8 cellular contexts compared by ENCODE assay signal in the genomic region with DNA sequence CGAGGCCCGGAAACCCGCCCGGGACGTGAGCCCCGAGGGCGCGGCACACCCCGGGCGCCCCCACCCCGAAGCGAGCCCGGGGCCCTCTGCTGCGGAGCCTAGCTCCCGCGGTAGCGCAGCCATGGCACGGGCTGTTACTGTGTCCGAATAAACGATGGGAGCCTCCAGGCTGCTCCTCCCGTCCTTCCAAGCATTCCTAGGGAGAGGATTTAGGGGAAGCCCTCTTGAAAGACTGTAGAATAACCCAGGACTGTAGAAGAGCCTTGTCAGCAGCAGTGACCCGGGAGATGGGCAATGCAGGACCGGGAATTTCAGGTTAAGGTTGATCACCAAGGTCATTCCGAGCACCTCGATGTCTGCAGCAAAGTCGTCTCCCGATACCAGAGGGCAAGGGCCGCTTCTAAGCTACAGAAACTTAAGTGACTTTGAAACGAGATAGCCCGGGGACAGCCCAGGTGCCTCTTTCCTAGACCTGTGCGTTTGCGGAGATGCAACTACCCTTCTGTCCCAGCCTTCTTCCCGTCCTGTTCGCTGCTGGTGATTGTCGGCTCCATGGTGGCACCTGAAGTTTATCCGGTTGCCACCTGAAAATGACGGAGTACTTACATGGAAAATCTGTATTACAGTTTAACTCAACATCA. TPM values are rescaled to one million over a fixed set of nuclear protein-coding genes. Genes with fewer than 3 reads are reported as not detected.
DNase-seq lines count a peak whose midpoint lies in the region; ATAC-seq and TF ChIP-seq lines count a peak whose summit lies in the region.

No MANE protein-coding gene starts in this region.

- H3F3A ChIP-seq in neural progenitor cell (ENCODE audit: low read depth): peaks cover 27% of the 10 kb centered on the region

- H3K9me3 Mint-ChIP-seq in neural progenitor cell: no peaks in the 10 kb centered on the region

- peak overlapping the region; percentile 82 for H3K4me3 Mint-ChIP-seq in neural progenitor cell

- H3K9me3 ChIP-seq in neural progenitor cell (ENCODE audit: low read depth): no peaks in the 10 kb centered on the region

- no peaks in the 10 kb centered on the region for H3K36me3 ChIP-seq in neural progenitor cell

- H3K27me3 ChIP-seq in neural progenitor cell: peaks cover 57% of the 10 kb centered on the region

- ATAC-seq in GM18511 (IDR thresholded peaks at IDR 0.05; ENCODE audit: unreplicated experiment): peak; percentile 21
- ATAC-seq in HG03460 (IDR thresholded peaks at IDR 0.05; ENCODE audit: unreplicated experiment): peak; percentile 2
- ATAC-seq in GM21737 (IDR thresholded peaks at IDR 0.05; ENCODE audit: unreplicated experiment): no peak

- peaks cover 22% of the 10 kb centered on the region for H3K27me3 Mint-ChIP-seq in neural progenitor cell (ENCODE audit: insufficient read depth, low read depth)

- no peak overlapping the region for H3K9ac ChIP-seq in neural progenitor cell

- peak overlapping the region; percentile 79 for H3K4me2 ChIP-seq in neural progenitor cell

- H3K4me1 Mint-ChIP-seq in neural progenitor cell: peaks cover 16% of the 10 kb centered on the region

- H3K4me3 ChIP-seq in epithelial cell of esophagus (ENCODE audit: low read length) (peak overlapping the region; percentile 73), neural progenitor cell (peak overlapping the region; percentile 98)

- H2AFZ ChIP-seq in neural progenitor cell (replicated peaks): peak overlapping the region; percentile 67

- H4K20me1 ChIP-seq in neural progenitor cell (ENCODE audit: low read depth): peaks cover 18% of the 10 kb centered on the region

- TF ChIP-seq CTCF in epithelial cell of esophagus (IDR thresholded peaks at IDR 0.05; ENCODE audit: insufficient read depth, low read depth, low read length, missing control alignments) (no peak), neural progenitor cell (IDR thresholded peaks at IDR 0.05) (no peak)

- H3K79me2 ChIP-seq in neural progenitor cell (ENCODE audit: low read depth): peaks cover 16% of the 10 kb centered on the region

- H3K4me1 ChIP-seq in neural progenitor cell: peaks cover 11% of the 10 kb centered on the region

- DNase-seq in activated CD4-positive, alpha-beta T cell treated with anti-CD3 and anti-CD28 coated beads, Interleukin-2, amount 50 U/mL, for 1 hour: peak; percentile 12
- DNase-seq in epithelial cell of esophagus (ENCODE audit: low read depth) (no peak), neural progenitor cell (ENCODE audit: low spot score) (no peak), CD1c-positive myeloid dendritic cell (ENCODE audit: extremely low spot score) (no peak), NOMO-1 (lab: John Stamatoyannopoulos, UW; ENCODE audit: unreplicated experiment in 2 of 2) (no peak)

- H3K27ac ChIP-seq in neural progenitor cell: no peak overlapping the region

- peak overlapping the region; percentile 0 for H3K27ac Mint-ChIP-seq in neural progenitor cell

- no peaks in the 10 kb centered on the region for H3K36me3 Mint-ChIP-seq in neural progenitor cell

RNA-seq across cellular contexts. Expression of a gene that starts 0.7 kb away (rescaled TPM):
- 17.0 and 34.3 TPM in 2 replicates for total RNA-seq in neural progenitor cell (ENCODE audit: low replicate concordance)

RNA-seq across cellular contexts. Expression of a gene that starts 39.4 kb away (rescaled TPM):
- total RNA-seq in neural progenitor cell (ENCODE audit: low replicate concordance): 204 and 276 TPM in 2 replicates
